In genomic region chr12:120468271-120468845, GRCh38 we compare ENCODE assay signal across 8 cellular contexts. TPM values are rescaled to one million over a fixed set of nuclear protein-coding genes. Genes with fewer than 3 reads are reported as not detected.
A peak's percentile ranks its signal among the peaks of the same experiment; 100 is the strongest.
DNase-seq lines count a peak whose midpoint lies in the region; ATAC-seq and TF ChIP-seq lines count a peak whose summit lies in the region.

No MANE protein-coding gene starts in this region.

- no peaks in the 10 kb centered on the region for H3K9me3 Mint-ChIP-seq in activated CD4-positive, alpha-beta T cell treated with anti-CD3 and anti-CD28 coated beads, Interleukin-2, amount 10 ng/mL, durations not matched to agents 7 days and 5 days
- no peaks in the 10 kb centered on the region for H3K9me3 Mint-ChIP-seq in natural killer cell

- TF ChIP-seq CTCF in KMS-11 (conservative IDR thresholded peaks at IDR 0.05; ENCODE audit: low read depth, low read length) (no peak), esophagus muscularis mucosa (IDR thresholded peaks at IDR 0.05) (no peak), natural killer cell (IDR thresholded peaks at IDR 0.05) (no peak)

- no peak for ATAC-seq in natural killer cell

- H2AFZ ChIP-seq in KMS-11 (ENCODE audit: low read depth) = no peak overlapping the region

- WGBS in esophagus muscularis mucosa = 2% methylated on average over 15 of the region's 23 CpGs

- peaks cover 46% of the 10 kb centered on the region for H3K79me2 ChIP-seq in KMS-11 (ENCODE audit: insufficient read depth, low read depth)

- H3K4me1 ChIP-seq in KMS-11 (ENCODE audit: low read depth, poor library complexity, severe bottlenecking) (peaks cover 9% of the 10 kb centered on the region), esophagus muscularis mucosa (peaks cover 27 to 51% (median 44%) of the 10 kb centered on the region in 4 donors)

- peak overlapping the region; percentile 57 for H3K4me2 ChIP-seq in KMS-11

- DNase-seq in activated CD4-positive, alpha-beta T cell treated with anti-CD3 and anti-CD28 coated beads, Interleukin-2, amount 10 ng/mL, durations not matched to agents 7 days and 5 days = peak; percentile 24
- DNase-seq in activated CD4-positive, alpha-beta T cell treated with anti-CD3 and anti-CD28 coated beads for 4 hours = no peak
- DNase-seq in activated CD4-positive, alpha-beta T cell treated with anti-CD3 and anti-CD28 coated beads, Interleukin-2, amount 50 U/mL, for 48 hours = peak; percentile 31 to 41
- no peak for DNase-seq in esophagus muscularis mucosa (ENCODE audit: extremely low spot score)
- peak; percentile 28 for DNase-seq in natural killer cell
- DNase-seq in SKM-1 (lab: John Stamatoyannopoulos, UW; ENCODE audit: unreplicated experiment) = no peak
- DNase-seq in mesenteric fat pad (ENCODE audit: low spot score) = no peak

- H3K36me3 Mint-ChIP-seq in activated CD4-positive, alpha-beta T cell treated with anti-CD3 and anti-CD28 coated beads, Interleukin-2, amount 10 ng/mL, durations not matched to agents 7 days and 5 days (ENCODE audit: low read depth) = peaks cover 39% of the 10 kb centered on the region
- peaks cover 14% of the 10 kb centered on the region for H3K36me3 Mint-ChIP-seq in natural killer cell

- H3K4me3 ChIP-seq in KMS-11 (IDR thresholded peaks at IDR 0.05; ENCODE audit: insufficient read depth, low read depth, low read length) (no peak overlapping the region), esophagus muscularis mucosa (peak overlapping the region; percentile 90 to 97 (median 92))

- H3K27ac ChIP-seq in KMS-11 = peak overlapping the region; percentile 47; the same call in 1 of the 2 replicates
- H3K27ac ChIP-seq in esophagus muscularis mucosa (replicated peaks in 1 of 4) = peak overlapping the region; percentile 94 to 97 (median 96)

- H4K20me1 ChIP-seq in KMS-11 (ENCODE audit: insufficient read depth) = 0 out of 2 replicates have a peak, but pooled peaks cover 3% of the 10 kb centered on the region

- H3K27me3 ChIP-seq in KMS-11 (ENCODE audit: insufficient read depth, low read depth) = no peaks in the 10 kb centered on the region
- no peaks in the 10 kb centered on the region for H3K27me3 ChIP-seq in esophagus muscularis mucosa

- H3K36me3 ChIP-seq in KMS-11 (ENCODE audit: insufficient read depth) = peaks cover 4% of the 10 kb centered on the region; the same call in 1 of the 2 replicates
- peaks cover 8 to 43% (median 31%) of the 10 kb centered on the region in 4 donors for H3K36me3 ChIP-seq in esophagus muscularis mucosa

- POLR2A ChIA-PET in activated CD4-positive, alpha-beta T cell treated with anti-CD3 and anti-CD28 coated beads, Interleukin-2, amount 10 ng/mL, durations not matched to agents 7 days and 5 days (lab: Charles Lee) = interaction anchor here (0.5 to 1.0 kb wide), 3 partner anchors 12 to 100 kb away, joined by 3 read pairs; no protein-coding TSS in a partner anchor

- H3K27ac Mint-ChIP-seq in activated CD4-positive, alpha-beta T cell treated with anti-CD3 and anti-CD28 coated beads, Interleukin-2, amount 10 ng/mL, durations not matched to agents 7 days and 5 days = peak overlapping the region; percentile 90
- peak overlapping the region; percentile 91 to 97 for H3K27ac Mint-ChIP-seq in natural killer cell

- no peak for TF ChIP-seq POLR2A in esophagus muscularis mucosa (IDR thresholded peaks at IDR 0.05; ENCODE audit: low read depth)

- TF ChIP-seq EP300 in esophagus muscularis mucosa (IDR thresholded peaks at IDR 0.05) = no peak

- H3K4me3 Mint-ChIP-seq in activated CD4-positive, alpha-beta T cell treated with anti-CD3 and anti-CD28 coated beads, Interleukin-2, amount 10 ng/mL, durations not matched to agents 7 days and 5 days = peak overlapping the region; percentile 93
- H3K4me3 Mint-ChIP-seq in natural killer cell = peak overlapping the region; percentile 95

- H3K4me1 Mint-ChIP-seq in activated CD4-positive, alpha-beta T cell treated with anti-CD3 and anti-CD28 coated beads, Interleukin-2, amount 10 ng/mL, durations not matched to agents 7 days and 5 days = peaks cover 43% of the 10 kb centered on the region
- H3K4me1 Mint-ChIP-seq in natural killer cell = peaks cover 67 to 76% of the 10 kb centered on the region in 2 donors

- intact Hi-C loops in esophagus muscularis mucosa (cut with DNase I) (no loop called here), natural killer cell (cut with micrococcal nuclease) (no loop called here)

- no peaks in the 10 kb centered on the region for H3K9me3 ChIP-seq in esophagus muscularis mucosa

- H3K9ac ChIP-seq in KMS-11 = peak overlapping the region; percentile 60; the same call in 1 of the 2 replicates

- no peaks in the 10 kb centered on the region for H3K27me3 Mint-ChIP-seq in activated CD4-positive, alpha-beta T cell treated with anti-CD3 and anti-CD28 coated beads, Interleukin-2, amount 10 ng/mL, durations not matched to agents 7 days and 5 days
- H3K27me3 Mint-ChIP-seq in natural killer cell (ENCODE audit: low read depth in 2 of 2) = no peaks in the 10 kb centered on the region

- CTCF ChIA-PET in activated CD4-positive, alpha-beta T cell treated with anti-CD3 and anti-CD28 coated beads, Interleukin-2, amount 10 ng/mL, durations not matched to agents 7 days and 5 days (lab: Charles Lee) = interaction anchor here (0.8 to 2.4 kb wide), 12 partner anchors 10 to 113 kb away, joined by 3 to 8 read pairs (median 6); partner anchors contain the start of genes COX6A1, DYNLL1 and POP5

RNA-seq across cellular contexts. Expression of gene SRSF9, which starts 1.2 kb away (rescaled TPM):
- 100 to 1,000 TPM; 145 to 159 TPM for total RNA-seq in activated CD4-positive, alpha-beta T cell treated with anti-CD3 and anti-CD28 coated beads, Interleukin-2, amount 10 ng/mL, durations not matched to agents 7 days and 5 days
- total RNA-seq in esophagus muscularis mucosa (10 to 100 TPM; 52.7 to 60.2 (median 54.7) TPM), natural killer cell (100 to 1,000 TPM; 175 to 191 (median 179) TPM), mesenteric fat pad (120 TPM)

RNA-seq across cellular contexts. Expression of gene GATC, which starts 22.1 kb away (rescaled TPM):
- 10 to 100 TPM; 27.3 to 32.3 TPM for total RNA-seq in activated CD4-positive, alpha-beta T cell treated with anti-CD3 and anti-CD28 coated beads, Interleukin-2, amount 10 ng/mL, durations not matched to agents 7 days and 5 days
- total RNA-seq in esophagus muscularis mucosa = 10 to 100 TPM; 18.5 to 24.0 (median 20.2) TPM
- 10 to 100 TPM; 16.5 to 22.8 (median 20.5) TPM for total RNA-seq in natural killer cell
- total RNA-seq in mesenteric fat pad = 27.7 TPM

RNA-seq across cellular contexts. Expression of gene TRIAP1, which starts 22.2 kb away (rescaled TPM):
- 10 to 100 TPM; 26.7 to 31.6 TPM for total RNA-seq in activated CD4-positive, alpha-beta T cell treated with anti-CD3 and anti-CD28 coated beads, Interleukin-2, amount 10 ng/mL, durations not matched to agents 7 days and 5 days
- total RNA-seq in esophagus muscularis mucosa (10 to 100 TPM in 3 of 4 donors, 1 to 10 TPM in 1; 9.8 to 17.7 (median 10.7) TPM), natural killer cell (10 to 100 TPM; 21.3 to 25.8 (median 24.2) TPM), mesenteric fat pad (19.9 TPM)

RNA-seq across cellular contexts. Expression of gene DYNLL1, which starts 27.6 kb away (rescaled TPM):
- total RNA-seq in activated CD4-positive, alpha-beta T cell treated with anti-CD3 and anti-CD28 coated beads, Interleukin-2, amount 10 ng/mL, durations not matched to agents 7 days and 5 days = 100 to 1,000 TPM; 257 to 297 TPM
- total RNA-seq in esophagus muscularis mucosa (100 to 1,000 TPM; 229 to 289 (median 269) TPM), natural killer cell (100 to 1,000 TPM in 1 of 3 donors, 10 to 100 TPM in 2; 69.7 to 110 (median 77.2) TPM), mesenteric fat pad (142 TPM)

RNA-seq across cellular contexts. Expression of gene COX6A1, which starts 30.4 kb away (rescaled TPM):
- 100 to 1,000 TPM; 323 to 355 TPM for total RNA-seq in activated CD4-positive, alpha-beta T cell treated with anti-CD3 and anti-CD28 coated beads, Interleukin-2, amount 10 ng/mL, durations not matched to agents 7 days and 5 days
- total RNA-seq in esophagus muscularis mucosa (100 to 1,000 TPM; 499 to 689 (median 548) TPM), natural killer cell (100 to 1,000 TPM; 152 to 189 (median 163) TPM), mesenteric fat pad (312 TPM)

Comparison
In these comparisons a context has a peak if more than half of its experiments do, and no peak if none do; other contexts are left out.
1. DNase-seq: peak in activated CD4-positive, alpha-beta T cell treated with anti-CD3 and anti-CD28 coated beads, Interleukin-2, amount 10 ng/mL, durations not matched to agents 7 days and 5 days (single experiment), activated CD4-positive, alpha-beta T cell treated with anti-CD3 and anti-CD28 coated beads, Interleukin-2, amount 50 U/mL, for 48 hours (2 of 2) and natural killer cell (single experiment); none in activated CD4-positive, alpha-beta T cell treated with anti-CD3 and anti-CD28 coated beads for 4 hours (0 of 2), esophagus muscularis mucosa (single experiment), SKM-1 (single experiment) and mesenteric fat pad (single experiment).